ENCODE assay signal across 29 cellular contexts in genomic region chr4:153909672-153910071, GRCh38.
"Had no signal": no experiment of that assay in that cellular context is flagged by ENCODE, and none has a peak within 500 bp of the region (broad histone marks: within the 10 kb centered on the region; RNA-seq: fewer than 3 reads in every experiment).

No MANE protein-coding gene starts in this region.

- H3K4me1 Mint-ChIP-seq: activated CD4-positive, alpha-beta memory T cell treated with anti-CD3 and anti-CD28 coated beads, Interleukin-2, amount 10 ng/mL, durations not matched to agents 7 days and 5 days; activated CD4-positive, alpha-beta T cell treated with anti-CD3 and anti-CD28 coated beads, Interleukin-2, amount 10 ng/mL, durations not matched to agents 7 days and 5 days; activated T-helper 17 cell treated with anti-CD3 and anti-CD28 coated beads, Interleukin-2, amount 50 U/mL, for 72 hours; central memory CD8-positive, alpha-beta T cell; endodermal cell had no signal

- DNase-seq: activated CD4-positive, alpha-beta memory T cell treated with anti-CD3 and anti-CD28 coated beads, Interleukin-2, amount 10 ng/mL, durations not matched to agents 7 days and 5 days; activated CD4-positive, alpha-beta T cell treated with anti-CD3 and anti-CD28 coated beads for 4 hours; activated CD4-positive, alpha-beta T cell treated with anti-CD3 and anti-CD28 coated beads, Interleukin-2, amount 10 ng/mL, durations not matched to agents 7 days and 5 days; activated CD4-positive, alpha-beta T cell treated with anti-CD3 and anti-CD28 coated beads, Interleukin-2, amount 50 U/mL, for 4 hours; activated CD4-positive, CD25-positive, alpha-beta regulatory T cell; activated CD4-positive, CD25-positive, alpha-beta regulatory T cell treated with anti-CD3 and anti-CD28 coated beads, Interleukin-2, amount 50 U/mL, for 72 hours; activated CD8-positive, alpha-beta memory T cell treated with anti-CD3 and anti-CD28 coated beads, Interleukin-2, amount 50 U/mL, for 48 hours; activated effector memory CD4-positive, alpha-beta T cell treated with Interleukin-2 at 50 U/mL for 16 hours; activated gamma-delta T cell treated with Interleukin-2 at 50 U/mL for 16 hours; activated naive CD4-positive, alpha-beta T cell treated with anti-CD3 and anti-CD28 coated beads, Interleukin-2, amount 50 U/mL, for 16 hours; activated naive CD4-positive, alpha-beta T cell treated with Interleukin-2 at 50 U/mL for 16 hours; activated T-cell treated with anti-CD3 and anti-CD28 coated beads for 4 hours; activated T-cell treated with anti-CD3 and anti-CD28 coated beads, Interleukin-2, amount 50 U/mL, for 4 hours; amniotic stem cell; anterior cingulate cortex; brain microvascular endothelial cell; dorsolateral prefrontal cortex; effector memory CD4-positive, alpha-beta T cell; endodermal cell; foreskin melanocyte; head of caudate nucleus; T-helper 2 cell had no signal

- H3K9me3 Mint-ChIP-seq: activated CD4-positive, alpha-beta memory T cell treated with anti-CD3 and anti-CD28 coated beads, Interleukin-2, amount 10 ng/mL, durations not matched to agents 7 days and 5 days; activated CD4-positive, alpha-beta T cell treated with anti-CD3 and anti-CD28 coated beads, Interleukin-2, amount 10 ng/mL, durations not matched to agents 7 days and 5 days; activated T-cell treated with anti-CD3 and anti-CD28 coated beads, Interleukin-2, amount 50 U/mL, for 4 hours; activated T-helper 17 cell treated with anti-CD3 and anti-CD28 coated beads, Interleukin-2, amount 50 U/mL, for 72 hours; dendritic cell treated with granulocyte-macrophage colony-stimulating factor and Interleukin-4, amounts not matched to agents 40 ng/mL and 50 ng/mL, for 4 days; endodermal cell had no signal

- H3K9me3 ChIP-seq: gastroesophageal sphincter had no signal

- ATAC-seq: activated T-helper 17 cell treated with anti-CD3 and anti-CD28 coated beads, Interleukin-2, amount 50 U/mL, for 72 hours; esophagus mucosa; gastroesophageal sphincter had no signal

- H3K27ac ChIP-seq: brain microvascular endothelial cell, coronary artery, dorsolateral prefrontal cortex, gastroesophageal sphincter had no signal

- H3K4me1 ChIP-seq: gastroesophageal sphincter had no signal

- H3K4me3 Mint-ChIP-seq: activated CD4-positive, alpha-beta memory T cell treated with anti-CD3 and anti-CD28 coated beads, Interleukin-2, amount 10 ng/mL, durations not matched to agents 7 days and 5 days; activated CD4-positive, alpha-beta T cell treated with anti-CD3 and anti-CD28 coated beads, Interleukin-2, amount 10 ng/mL, durations not matched to agents 7 days and 5 days; activated naive CD8-positive, alpha-beta T cell; activated T-cell treated with anti-CD3 and anti-CD28 coated beads, Interleukin-2, amount 50 U/mL, for 4 hours; activated T-helper 17 cell treated with anti-CD3 and anti-CD28 coated beads, Interleukin-2, amount 50 U/mL, for 72 hours; central memory CD8-positive, alpha-beta T cell; dendritic cell treated with granulocyte-macrophage colony-stimulating factor and Interleukin-4, amounts not matched to agents 40 ng/mL and 50 ng/mL, for 4 days; endodermal cell had no signal

- H3K36me3 ChIP-seq: brain microvascular endothelial cell, gastroesophageal sphincter had no signal

- H3K4me3 ChIP-seq: coronary artery, dorsolateral prefrontal cortex, gastroesophageal sphincter had no signal

- H3K27ac Mint-ChIP-seq: activated CD4-positive, alpha-beta memory T cell treated with anti-CD3 and anti-CD28 coated beads, Interleukin-2, amount 10 ng/mL, durations not matched to agents 7 days and 5 days; activated CD4-positive, alpha-beta T cell treated with anti-CD3 and anti-CD28 coated beads, Interleukin-2, amount 10 ng/mL, durations not matched to agents 7 days and 5 days; activated naive CD8-positive, alpha-beta T cell; activated T-helper 17 cell treated with anti-CD3 and anti-CD28 coated beads, Interleukin-2, amount 50 U/mL, for 72 hours; dendritic cell treated with granulocyte-macrophage colony-stimulating factor and Interleukin-4, amounts not matched to agents 40 ng/mL and 50 ng/mL, for 4 days; endodermal cell had no signal

- H3K27me3 ChIP-seq: brain microvascular endothelial cell, gastroesophageal sphincter had no signal
